13 cellular contexts compared by ENCODE assay signal in the genomic region with DNA sequence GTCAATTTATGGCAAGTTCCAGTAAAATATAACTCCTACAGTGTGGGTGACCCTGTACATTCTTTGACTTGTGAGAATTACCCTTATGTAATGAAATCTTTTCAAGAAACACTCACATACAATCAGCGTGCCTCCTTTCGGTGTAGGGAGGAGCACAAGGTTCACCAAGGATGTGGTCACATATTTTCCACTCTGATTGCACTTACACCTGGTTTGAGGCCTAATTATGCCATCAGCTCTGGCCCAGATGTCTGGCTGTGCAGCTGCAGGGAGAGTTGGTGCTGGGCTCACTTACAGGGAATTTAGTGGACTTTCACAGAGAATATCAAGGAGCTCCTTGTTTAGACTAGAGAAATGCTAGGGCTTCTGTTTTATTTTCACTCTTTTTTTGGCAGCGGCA.
"Had no signal": no experiment of that assay in that cellular context is flagged by ENCODE, and none has a peak within 500 bp of the region (broad histone marks: within the 10 kb centered on the region; RNA-seq: fewer than 3 reads in every experiment).

No MANE protein-coding gene starts in this region.

- ATAC-seq: activated naive CD4-positive, alpha-beta T cell treated with anti-CD3 and anti-CD28 coated beads, Interleukin-2, amount 50 U/mL, for 72 hours; gastrocnemius medialis; heart right ventricle; upper lobe of right lung had no signal

- H3K36me3 ChIP-seq: gastrocnemius medialis, heart right ventricle, left ventricle myocardium inferior, sigmoid colon, upper lobe of right lung had no signal

- H3K9me3 ChIP-seq: gastrocnemius medialis, heart right ventricle, left ventricle myocardium inferior, sigmoid colon, upper lobe of right lung had no signal

- H3K27me3 ChIP-seq: gastrocnemius medialis, heart right ventricle, sigmoid colon, upper lobe of right lung had no signal

- H3K4me3 ChIP-seq: gastrocnemius medialis, heart right ventricle, left ventricle myocardium inferior, sigmoid colon, upper lobe of right lung had no signal

- DNase-seq: activated CD4-positive, alpha-beta T cell treated with anti-CD3 and anti-CD28 coated beads, Interleukin-2, amount 50 U/mL, for 1 hour; activated CD4-positive, CD25-positive, alpha-beta regulatory T cell; activated effector memory CD4-positive, alpha-beta T cell treated with Interleukin-2 at 50 U/mL for 16 hours; effector memory CD4-positive, alpha-beta T cell; gastrocnemius medialis; heart right ventricle; left ventricle myocardium inferior; mesenchymal stem cell; sigmoid colon; stimulated activated CD4-positive, alpha-beta T cell treated with anti-CD3 and anti-CD28 coated beads, Interleukin-2, amount 100 ng/mL, for 24 hours; stimulated activated naive CD4-positive, alpha-beta T cell treated with Interleukin-2 at 50 U/mL for 16 hours; upper lobe of right lung had no signal

- H3K4me1 ChIP-seq: gastrocnemius medialis, left ventricle myocardium inferior, sigmoid colon, upper lobe of right lung had no signal

- H3K27ac ChIP-seq: gastrocnemius medialis, heart right ventricle, left ventricle myocardium inferior, sigmoid colon, upper lobe of right lung had no signal
